ENCODE assay signal across 29 cellular contexts in genomic region chr1:77487631-77488030, GRCh38.
"Had no signal": no experiment of that assay in that cellular context is flagged by ENCODE, and none has a peak within 500 bp of the region (broad histone marks: within the 10 kb centered on the region; RNA-seq: fewer than 3 reads in every experiment).

No MANE protein-coding gene starts in this region.

- H3K4me1 ChIP-seq: adrenal gland, ascending aorta, colonic mucosa, gastroesophageal sphincter, right atrium auricular region, suprapubic skin, tibial artery, upper lobe of right lung had no signal

- H3K27ac ChIP-seq: adrenal gland, ascending aorta, cardiac muscle cell, colonic mucosa, gastroesophageal sphincter, hepatocyte, right atrium auricular region, suprapubic skin, tibial artery, upper lobe of right lung, VCaP had no signal

- ATAC-seq: activated CD4-positive, CD25-positive, alpha-beta regulatory T cell treated with anti-CD3 and anti-CD28 coated beads, Interleukin-2, amount 50 U/mL, for 24 hours; gastroesophageal sphincter; left cardiac atrium; left ventricle myocardium superior; naive thymus-derived CD8-positive, alpha-beta T cell; upper lobe of right lung had no signal

- H3K4me2 ChIP-seq: hepatocyte, smooth muscle cell had no signal

- H3K27me3 ChIP-seq: adrenal gland, ascending aorta, cardiac muscle cell, colonic mucosa, gastroesophageal sphincter, hepatocyte, right atrium auricular region, suprapubic skin, tibial artery, upper lobe of right lung had no signal

- H3K36me3 ChIP-seq: adrenal gland, ascending aorta, cardiac muscle cell, colonic mucosa, gastroesophageal sphincter, right atrium auricular region, suprapubic skin, tibial artery, upper lobe of right lung had no signal

- H3K4me3 ChIP-seq: adrenal gland, ascending aorta, cardiac muscle cell, colonic mucosa, gastroesophageal sphincter, hepatocyte, right atrium auricular region, smooth muscle cell, suprapubic skin, tibial artery, upper lobe of right lung had no signal

- H3K9me3 ChIP-seq: adrenal gland, ascending aorta, colonic mucosa, gastroesophageal sphincter, right atrium auricular region, suprapubic skin, tibial artery, upper lobe of right lung had no signal

- DNase-seq: activated CD4-positive, alpha-beta memory T cell treated with anti-CD3 and anti-CD28 coated beads for 36 hours; activated CD4-positive, alpha-beta T cell treated with anti-CD3 and anti-CD28 coated beads for 48 hours; activated CD8-positive, alpha-beta memory T cell treated with anti-CD3 and anti-CD28 coated beads, Interleukin-2, amount 50 U/mL, for 4 hours; activated effector memory CD4-positive, alpha-beta T cell treated with anti-CD3 and anti-CD28 coated beads, Interleukin-2, amount 50 U/mL, for 16 hours; activated naive CD4-positive, alpha-beta T cell treated with anti-CD3 and anti-CD28 coated beads for 36 hours; activated naive CD8-positive, alpha-beta T cell treated with anti-CD3 and anti-CD28 coated beads for 36 hours; activated T-cell treated with anti-CD3 and anti-CD28 coated beads, Interleukin-2, amount 50 U/mL, for 1 hour; adrenal gland; cerebellar nuclear complex; colonic mucosa; effector CD8-positive, alpha-beta T cell; left cardiac atrium; left ventricle myocardium superior; mammary epithelial cell; naive thymus-derived CD8-positive, alpha-beta T cell; stimulated activated CD4-positive, alpha-beta T cell treated with anti-CD3 and anti-CD28 coated beads, Interleukin-15, amount 100 ng/mL, for 24 hours; stimulated activated CD4-positive, alpha-beta T cell treated with anti-CD3 and anti-CD28 coated beads, Interleukin-2, amount 100 ng/mL, for 24 hours; stimulated activated naive CD4-positive, alpha-beta T cell; tibial artery; upper lobe of right lung had no signal

- H3K79me2 ChIP-seq: hepatocyte had no signal

- H2AFZ ChIP-seq: hepatocyte had no signal
